In genomic region chr1:20661235-20662109, GRCh38 we compare ENCODE assay signal across 8 cellular contexts. TPM values are rescaled to one million over a fixed set of nuclear protein-coding genes. Genes with fewer than 3 reads are reported as not detected.
DNase-seq lines count a peak whose midpoint lies in the region; ATAC-seq, FAIRE-seq and TF ChIP-seq lines count a peak whose summit lies in the region.

TSS of gene DDOST (minus strand) at chr1:20661369. CDS start at chr1:20661350, 19 bp downstream.

- H3K9me3 ChIP-seq in kidney (ENCODE audit: control insufficient read depth in 1 of 2, low read length in 2 of 2), result no peaks in the 10 kb centered on the region

- no peaks in the 10 kb centered on the region for H3K9me3 Mint-ChIP-seq in chondrocyte (ENCODE audit: low read depth)

- H3K4me3 Mint-ChIP-seq in chondrocyte (ENCODE audit: unreplicated experiment), result peak within 1 kb of the TSS; percentile 95

- peak within 1 kb of the TSS; percentile 92 for H3K27ac Mint-ChIP-seq in chondrocyte (ENCODE audit: unreplicated experiment)

- DNase-seq in AG20443 (ENCODE audit: low spot score) (peak; percentile 99), NCI-H460 (ENCODE audit: extremely low read depth, low read depth) (peak; percentile 93), chondrocyte (ENCODE audit: low spot score) (no peak), kidney (peak; percentile 99)
- DNase-seq in activated CD4-positive, alpha-beta T cell treated with anti-CD3 and anti-CD28 coated beads for 1 hour, result peak; percentile 91
- peak; percentile 95 to 96 for DNase-seq in stimulated activated CD4-positive, alpha-beta T cell treated with anti-CD3 and anti-CD28 coated beads, Interleukin-15, amount 100 ng/mL, for 48 hours (ENCODE audit: low read depth in 2 of 2)

- peaks cover 29% of the 10 kb centered on the region for H3K4me1 Mint-ChIP-seq in chondrocyte (ENCODE audit: low read depth)

- H3K27ac ChIP-seq in kidney (ENCODE audit: low read depth in 2 of 2, low read length in 2 of 2), result peak within 1 kb of the TSS; percentile 34 to 51

- H3K4me3 ChIP-seq in kidney (ENCODE audit: low read length in 2 of 2), result peak within 1 kb of the TSS; percentile 88 to 96

- H3K36me3 ChIP-seq in kidney (ENCODE audit: control insufficient read depth in 1 of 2, insufficient read depth in 2 of 2, low read length in 2 of 2), result peaks cover 2 to 20% of the 10 kb centered on the region in 2 donors

- peak; percentile 98 for FAIRE-seq in kidney (lab: Jason Lieb, UNC)

- TF ChIP-seq CTCF in chondrocyte (IDR thresholded peaks at IDR 0.05) (peak; percentile 75), kidney (IDR thresholded peaks at IDR 0.05; ENCODE audit: borderline replicate concordance, extremely low read depth, insufficient read depth) (peak; percentile 44)

- peak; percentile 95 for ATAC-seq in GM19035 (IDR thresholded peaks at IDR 0.05; ENCODE audit: unreplicated experiment)
- ATAC-seq in HG03378 (IDR thresholded peaks at IDR 0.05; ENCODE audit: unreplicated experiment), result peak; percentile 92

- peaks cover 2% of the 10 kb centered on the region for H3K36me3 Mint-ChIP-seq in chondrocyte (ENCODE audit: low read depth)

- peaks cover 6 to 10% of the 10 kb centered on the region in 2 donors for H3K4me1 ChIP-seq in kidney (ENCODE audit: control insufficient read depth in 1 of 2, insufficient read depth in 1 of 2, low read depth in 1 of 2, low read length in 2 of 2)

- intact Hi-C loops in kidney (cut with DNase I), result no loop called here

- H3K9ac ChIP-seq in kidney (ENCODE audit: low read length in 2 of 2), result peak within 1 kb of the TSS; percentile 70 to 82

- H3K27me3 Mint-ChIP-seq in chondrocyte (ENCODE audit: low read depth), result no peaks in the 10 kb centered on the region

RNA-seq across cellular contexts. Expression of gene DDOST, which starts in this region (rescaled TPM):
- 275 and 282 TPM in 2 replicates for total RNA-seq in NCI-H460 (2014; rRNA removed; shearing (Covaris generic))
- polyA plus RNA-seq in NCI-H460 (2014; cell fraction: nucleus; rRNA removed), result 251 and 252 TPM in 2 replicates
- total RNA-seq in chondrocyte, result 214 to 232 TPM (median 223 TPM) in 3 replicates
- 206 TPM for total RNA-seq in kidney
- polyA plus RNA-seq in kidney (ENCODE audit: insufficient read depth, low read depth, low replicate concordance), result 146 TPM
